Comparison of ENCODE assay signal across 7 cellular contexts in genomic region chr21:34128674-34129038, GRCh38. TPM values are rescaled to one million over a fixed set of nuclear protein-coding genes. Genes with fewer than 3 reads are reported as not detected.
DNase-seq lines count a peak whose midpoint lies in the region; ATAC-seq and TF ChIP-seq lines count a peak whose summit lies in the region.

No MANE protein-coding gene starts in this region.

- peaks cover 63% of the 10 kb centered on the region for H3K36me3 Mint-ChIP-seq in activated T-helper 1 cell treated with anti-CD3 and anti-CD28 coated beads, Interleukin-12 subunit alpha, Interleukin-12 subunit beta, Interleukin-2, Interleukin-4 antibody, amounts not matched to agents 30 ng/mL and 10 ng/mL and 1 ng/mL, durations not matched to agents 14 hours and 24 hours and 36 hours (ENCODE audit: low read depth)

- no peaks in the 10 kb centered on the region for H3K27me3 Mint-ChIP-seq in activated T-helper 1 cell treated with anti-CD3 and anti-CD28 coated beads, Interleukin-12 subunit alpha, Interleukin-12 subunit beta, Interleukin-2, Interleukin-4 antibody, amounts not matched to agents 30 ng/mL and 10 ng/mL and 1 ng/mL, durations not matched to agents 14 hours and 24 hours and 36 hours (ENCODE audit: insufficient read depth)

- no peak for ATAC-seq in GM19463 (IDR thresholded peaks at IDR 0.05; ENCODE audit: unreplicated experiment)

- H3K36me3 ChIP-seq in HUES48 (ENCODE audit: control insufficient read depth, insufficient read depth, low read length) = peaks cover 23% of the 10 kb centered on the region
- peaks cover 8% of the 10 kb centered on the region for H3K36me3 ChIP-seq in right atrium auricular region

- H3K4me1 Mint-ChIP-seq in activated T-helper 1 cell treated with anti-CD3 and anti-CD28 coated beads, Interleukin-12 subunit alpha, Interleukin-12 subunit beta, Interleukin-2, Interleukin-4 antibody, amounts not matched to agents 30 ng/mL and 10 ng/mL and 1 ng/mL, durations not matched to agents 14 hours and 24 hours and 36 hours (ENCODE audit: low read depth) = peaks cover 74% of the 10 kb centered on the region

- no peak overlapping the region for H3K9ac ChIP-seq in HUES48 (ENCODE audit: low read depth, low read length)

- no peak for TF ChIP-seq CTCF in right atrium auricular region (IDR thresholded peaks at IDR 0.05)

- no peaks in the 10 kb centered on the region for H3K27me3 ChIP-seq in HUES48 (ENCODE audit: control insufficient read depth, insufficient read depth, low read length)
- no peaks in the 10 kb centered on the region for H3K27me3 ChIP-seq in right atrium auricular region

- H3K9me3 Mint-ChIP-seq in activated T-helper 1 cell treated with anti-CD3 and anti-CD28 coated beads, Interleukin-12 subunit alpha, Interleukin-12 subunit beta, Interleukin-2, Interleukin-4 antibody, amounts not matched to agents 30 ng/mL and 10 ng/mL and 1 ng/mL, durations not matched to agents 14 hours and 24 hours and 36 hours = peaks cover 11% of the 10 kb centered on the region

- peak overlapping the region; percentile 16 for H3K27ac ChIP-seq in HUES48 (ENCODE audit: low read depth, low read length)
- H3K27ac ChIP-seq in right atrium auricular region = peak overlapping the region; percentile 83 to 86
- peak overlapping the region in 12 of 21 experiments; percentile 29 to 76 (median 54) for H3K27ac ChIP-seq in skin epidermis

- no peak for DNase-seq in activated T-helper 1 cell treated with anti-CD3 and anti-CD28 coated beads, Interleukin-12 subunit alpha, Interleukin-12 subunit beta, Interleukin-2, Interleukin-4 antibody, amounts not matched to agents 30 ng/mL and 10 ng/mL and 1 ng/mL, durations not matched to agents 14 hours and 24 hours and 36 hours (ENCODE audit: low spot score)
- DNase-seq in right atrium auricular region (ENCODE audit: low spot score) = no peak
- no peak for DNase-seq in stimulated activated CD4-positive, alpha-beta T cell treated with anti-CD3 and anti-CD28 coated beads, Interleukin-2, amount 100 ng/mL, for 48 hours
- DNase-seq in putamen (ENCODE audit: low spot score) = no peak

- H3K4me3 Mint-ChIP-seq in activated T-helper 1 cell treated with anti-CD3 and anti-CD28 coated beads, Interleukin-12 subunit alpha, Interleukin-12 subunit beta, Interleukin-2, Interleukin-4 antibody, amounts not matched to agents 30 ng/mL and 10 ng/mL and 1 ng/mL, durations not matched to agents 14 hours and 24 hours and 36 hours = peak overlapping the region; percentile 64

- H3K4me3 ChIP-seq in HUES48 (ENCODE audit: low read depth, low read length) (no peak overlapping the region), right atrium auricular region (no peak overlapping the region), skin epidermis (no peak overlapping the region)

- H3K4me1 ChIP-seq in HUES48 (ENCODE audit: control insufficient read depth, insufficient read depth, low read length) (peaks cover 46% of the 10 kb centered on the region), right atrium auricular region (peaks cover 0 to 61% of the 10 kb centered on the region in 2 donors)

- intact Hi-C loops in activated T-helper 1 cell treated with anti-CD3 and anti-CD28 coated beads, Interleukin-12 subunit alpha, Interleukin-12 subunit beta, Interleukin-2, Interleukin-4 antibody, amounts not matched to agents 30 ng/mL and 10 ng/mL and 1 ng/mL, durations not matched to agents 14 hours and 24 hours and 36 hours (cut with micrococcal nuclease) = loop anchor here (1.0 to 5.0 kb wide), 10 partner anchors 26 to 220 kb away; no protein-coding TSS in a partner anchor

- peak overlapping the region; percentile 97 for H3K27ac Mint-ChIP-seq in activated T-helper 1 cell treated with anti-CD3 and anti-CD28 coated beads, Interleukin-12 subunit alpha, Interleukin-12 subunit beta, Interleukin-2, Interleukin-4 antibody, amounts not matched to agents 30 ng/mL and 10 ng/mL and 1 ng/mL, durations not matched to agents 14 hours and 24 hours and 36 hours

- no peaks in the 10 kb centered on the region for H3K9me3 ChIP-seq in HUES48 (ENCODE audit: control insufficient read depth, insufficient read depth, low read length)
- H3K9me3 ChIP-seq in right atrium auricular region = no peaks in the 10 kb centered on the region

RNA-seq across cellular contexts. Expression of gene MRPS6, which starts 55.3 kb away (rescaled TPM):
- total RNA-seq in activated T-helper 1 cell treated with anti-CD3 and anti-CD28 coated beads, Interleukin-12 subunit alpha, Interleukin-12 subunit beta, Interleukin-2, Interleukin-4 antibody, amounts not matched to agents 30 ng/mL and 10 ng/mL and 1 ng/mL, durations not matched to agents 14 hours and 24 hours and 36 hours = 137 and 139 TPM in 2 replicates
- total RNA-seq in right atrium auricular region = 10 to 100 TPM; 18.8 to 30.4 TPM

RNA-seq across cellular contexts. Expression of gene SLC5A3, which starts 55.3 kb away (rescaled TPM):
- total RNA-seq in activated T-helper 1 cell treated with anti-CD3 and anti-CD28 coated beads, Interleukin-12 subunit alpha, Interleukin-12 subunit beta, Interleukin-2, Interleukin-4 antibody, amounts not matched to agents 30 ng/mL and 10 ng/mL and 1 ng/mL, durations not matched to agents 14 hours and 24 hours and 36 hours = 45.4 and 48.0 TPM in 2 replicates
- total RNA-seq in right atrium auricular region = 1 to 10 TPM; 4.4 to 4.6 TPM

Comparison
In these comparisons a context has a peak if more than half of its experiments do, and no peak if none do; other contexts are left out.
1. H3K27ac ChIP-seq: peak in every context shown above with its lines; median percentile 84 in right atrium auricular region; 54 in skin epidermis; 16 in HUES48.